Comparison of ENCODE assay signal across 18 cellular contexts in the genomic region with DNA sequence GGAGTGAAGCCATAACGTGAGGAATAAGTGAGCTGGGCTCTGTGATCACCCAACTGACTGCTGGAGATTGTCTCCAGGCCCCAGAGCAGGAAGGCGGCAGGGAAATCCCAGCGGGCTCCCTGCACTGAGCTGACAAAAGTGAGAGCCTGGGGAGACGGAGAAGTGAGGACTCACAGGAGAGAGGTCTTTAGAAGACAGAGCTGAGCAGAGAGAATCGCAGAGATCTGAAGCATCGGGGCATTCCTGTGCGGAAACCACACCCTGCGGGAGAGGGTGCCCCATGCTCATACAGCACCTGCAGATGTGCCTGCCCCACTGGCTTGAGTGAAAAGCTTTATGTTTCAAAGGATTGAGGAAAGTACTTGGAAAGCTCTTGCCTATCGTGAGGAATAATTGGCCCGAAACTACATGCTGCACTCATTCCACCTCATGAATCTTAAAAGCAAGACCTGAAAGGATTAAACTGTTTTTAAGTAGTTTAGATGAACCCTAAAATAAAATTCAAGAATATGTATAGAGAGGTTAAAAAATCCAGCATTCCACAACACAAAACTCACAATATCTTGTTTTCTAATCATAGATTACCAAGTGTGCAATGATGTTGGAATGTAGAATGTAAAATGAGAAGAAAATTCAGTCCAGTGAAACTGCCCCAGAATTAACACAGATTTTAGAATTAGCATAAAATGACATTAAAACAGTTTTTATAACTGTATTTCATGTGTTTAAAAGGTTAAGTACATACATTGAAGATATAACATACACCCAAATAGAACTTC. TPM values are rescaled to one million over a fixed set of nuclear protein-coding genes. Genes with fewer than 3 reads are reported as not detected.
DNase-seq lines count a peak whose midpoint lies in the region; ATAC-seq and TF ChIP-seq lines count a peak whose summit lies in the region.
"Had no signal": no experiment of that assay in that cellular context is flagged by ENCODE, and none has a peak within 500 bp of the region (broad histone marks: within the 10 kb centered on the region; RNA-seq: fewer than 3 reads in every experiment).

No MANE protein-coding gene starts in this region.

- peaks cover 15 to 52% (median 40%) of the 10 kb centered on the region in 10 experiments for H3K4me1 ChIP-seq in BLaER1 treated with 17β-estradiol and CSF1 and Interleukin-3, amounts not matched to agents 10 nM and 100 nM
- peaks cover 26% of the 10 kb centered on the region for H3K4me1 ChIP-seq in HUES64 (ENCODE audit: insufficient read depth, low read length)
- no peaks in the 10 kb centered on the region for H3K4me1 ChIP-seq in esophagus muscularis mucosa
- H3K4me1 ChIP-seq in heart left ventricle: peaks cover 0 to 16% (median 0%) of the 10 kb centered on the region in 12 donors

- peak; percentile 60 for DNase-seq in esophagus muscularis mucosa (ENCODE audit: extremely low spot score)
- DNase-seq in mesothelial cell of epicardium (ENCODE audit: low spot score in 2 of 2, unreplicated experiment in 2 of 2): no peak
- DNase-seq in NOMO-1 (lab: John Stamatoyannopoulos, UW; ENCODE audit: unreplicated experiment in 2 of 2): no peak
- no peak for DNase-seq in kidney tubule cell (ENCODE audit: low spot score)
- no peak for DNase-seq in heart left ventricle
- DNase-seq: 8988T, C1 segment of cervical spinal cord, DMS153, EL, KBM-7, NCI-H1092 treated with DMSO at 0.1 percent for 48 hours, NCI-H187, NCI-H2171 treated with DMSO at 0.1 percent for 48 hours, SHP77 had no signal

- no peaks in the 10 kb centered on the region for H3K27me3 ChIP-seq in BLaER1 treated with 17β-estradiol and CSF1 and Interleukin-3, amounts not matched to agents 10 nM and 100 nM
- H3K27me3 ChIP-seq in HUES64 (ENCODE audit: insufficient read depth, low read length): no peaks in the 10 kb centered on the region; the same call in 1 of the 2 replicates
- H3K27me3 ChIP-seq in esophagus muscularis mucosa: no peaks in the 10 kb centered on the region
- H3K27me3 ChIP-seq in heart left ventricle: peaks cover 0 to 4% (median 0%) of the 10 kb centered on the region in 9 donors

- intact Hi-C loops in esophagus muscularis mucosa (cut with DNase I): no loop called here
- intact Hi-C loops in heart left ventricle (cut with DNase I): no loop called here

- H4K20me1 ChIP-seq in BLaER1 treated with 17β-estradiol and CSF1 and Interleukin-3, amounts not matched to agents 10 nM and 100 nM: no peaks in the 10 kb centered on the region

- peaks cover 0 to 7% (median 0%) of the 10 kb centered on the region in 11 experiments; a peak in 6 of 22 replicates for H3K9me3 ChIP-seq in BLaER1 treated with 17β-estradiol and CSF1 and Interleukin-3, amounts not matched to agents 10 nM and 100 nM (replicated peaks in 1 of 11)
- H3K9me3 ChIP-seq in HUES64 (ENCODE audit: insufficient read depth, low read depth, low read length): 0 out of 2 replicates have a peak, but pooled peaks cover 4% of the 10 kb centered on the region
- H3K9me3 ChIP-seq in esophagus muscularis mucosa: peaks cover 0 to 5% (median 0%) of the 10 kb centered on the region in 4 donors
- peaks cover 0 to 8% (median 0%) of the 10 kb centered on the region in 12 donors for H3K9me3 ChIP-seq in heart left ventricle

- TF ChIP-seq CTCF in esophagus muscularis mucosa (IDR thresholded peaks at IDR 0.05) (no peak), mesothelial cell of epicardium (IDR thresholded peaks at IDR 0.05; ENCODE audit: unreplicated experiment) (no peak), heart left ventricle (IDR thresholded peaks at IDR 0.05) (no peak)

- no peak overlapping the region for H3K4me3 ChIP-seq in BLaER1 treated with 17β-estradiol and CSF1 and Interleukin-3, amounts not matched to agents 10 nM and 100 nM
- H3K4me3 ChIP-seq in HUES64 (ENCODE audit: low read length) (no peak overlapping the region), esophagus muscularis mucosa (no peak overlapping the region), heart left ventricle (no peak overlapping the region)

- TF ChIP-seq EP300 in esophagus muscularis mucosa (IDR thresholded peaks at IDR 0.05): no peak

- no peaks in the 10 kb centered on the region for H3K9me3 Mint-ChIP-seq in mesothelial cell of epicardium

- H3K27me3 Mint-ChIP-seq in mesothelial cell of epicardium (ENCODE audit: low read depth): no peaks in the 10 kb centered on the region

- H3K36me3 Mint-ChIP-seq in mesothelial cell of epicardium: no peaks in the 10 kb centered on the region

- no peaks in the 10 kb centered on the region for H3K36me3 ChIP-seq in BLaER1 treated with 17β-estradiol and CSF1 and Interleukin-3, amounts not matched to agents 10 nM and 100 nM
- H3K36me3 ChIP-seq in HUES64 (ENCODE audit: insufficient read depth, low read length) (no peaks in the 10 kb centered on the region), esophagus muscularis mucosa (no peaks in the 10 kb centered on the region), heart left ventricle (no peaks in the 10 kb centered on the region)

- no peak overlapping the region for H3K4me3 Mint-ChIP-seq in mesothelial cell of epicardium

- H3K27ac ChIP-seq in BLaER1 treated with 17β-estradiol and CSF1 and Interleukin-3, amounts not matched to agents 10 nM and 100 nM: no peak overlapping the region
- H3K27ac ChIP-seq in HUES64 (ENCODE audit: low read depth, low read length): peak overlapping the region; percentile 50; the same call in 1 of the 2 replicates
- no peak overlapping the region for H3K27ac ChIP-seq in esophagus muscularis mucosa (replicated peaks in 1 of 4)
- H3K27ac ChIP-seq in heart left ventricle: no peak overlapping the region

- peak overlapping the region in 1 of 11 experiments; percentile 17; a peak in 2 of 22 replicates for H3K9ac ChIP-seq in BLaER1 treated with 17β-estradiol and CSF1 and Interleukin-3, amounts not matched to agents 10 nM and 100 nM
- H3K9ac ChIP-seq in HUES64 (ENCODE audit: low read depth, low read length): no peak overlapping the region

- WGBS in HUES64: 16% methylated on average over 10 of the region's 10 CpGs
- 86% methylated on average over 10 of the region's 10 CpGs for WGBS in esophagus muscularis mucosa
- WGBS in heart left ventricle, 4 donors: 42 to 61% (median 54%) methylated on average over 10 of the region's 10 CpGs

- peaks cover 24% of the 10 kb centered on the region for H3K4me1 Mint-ChIP-seq in mesothelial cell of epicardium

- ATAC-seq in HG03196 (IDR thresholded peaks at IDR 0.05; ENCODE audit: unreplicated experiment) (no peak), heart left ventricle (no peak)

- H3K4me2 ChIP-seq in BLaER1 treated with 17β-estradiol and CSF1 and Interleukin-3, amounts not matched to agents 10 nM and 100 nM: peak overlapping the region; percentile 61 to 84 (median 67)

- peak overlapping the region; percentile 65 for H3K27ac Mint-ChIP-seq in mesothelial cell of epicardium

- TF ChIP-seq POLR2A in esophagus muscularis mucosa (IDR thresholded peaks at IDR 0.05; ENCODE audit: low read depth) (no peak), heart left ventricle (IDR thresholded peaks at IDR 0.05) (no peak)

RNA-seq across cellular contexts. Expression of a gene that starts 17.7 kb away (rescaled TPM):
- 14.0 TPM for polyA plus RNA-seq in HUES64 (2013, experiment 1 of 2)
- polyA plus RNA-seq in HUES64 (2013, experiment 2 of 2): 10.1 TPM
- total RNA-seq in esophagus muscularis mucosa (10 to 100 TPM; 25.7 to 36.4 (median 28.8) TPM), mesothelial cell of epicardium (15.3 to 20.4 TPM (median 18.6 TPM) in 3 replicates), heart left ventricle (10 to 100 TPM in 8 of 9 donors, 1 to 10 TPM in 1; 7.9 to 51.7 (median 15.9) TPM)
- 10 to 100 TPM in 1 of 2 donors, 1 to 10 TPM in 1; 1.9 to 19.8 TPM for polyA plus RNA-seq in heart left ventricle
- total RNA-seq: NCI-H460 had no signal
